14 cellular contexts compared by ENCODE assay signal in the genomic region with DNA sequence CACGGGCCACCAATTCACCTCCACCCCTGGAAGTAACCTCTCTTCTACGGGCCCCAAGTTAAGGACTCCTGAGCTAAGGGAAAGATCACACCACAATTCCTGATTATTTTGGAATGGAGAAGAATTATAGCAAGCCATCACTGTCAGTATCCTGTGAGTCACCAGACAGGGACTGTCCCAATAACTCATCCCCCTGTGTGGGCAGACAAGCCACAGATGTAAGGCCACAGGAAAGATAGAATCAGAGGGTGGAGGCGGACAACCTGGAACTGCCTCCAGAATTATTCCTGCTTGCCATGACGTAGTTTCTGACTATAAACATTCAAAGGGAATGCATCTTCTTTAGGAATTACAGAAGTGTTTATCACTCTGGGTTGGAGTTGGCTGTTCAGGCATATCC. TPM values are rescaled to one million over a fixed set of nuclear protein-coding genes. Genes with fewer than 3 reads are reported as not detected.
DNase-seq lines count a peak whose midpoint lies in the region; ATAC-seq lines count a peak whose summit lies in the region.
"Had no signal": no experiment of that assay in that cellular context is flagged by ENCODE, and none has a peak within 500 bp of the region (broad histone marks: within the 10 kb centered on the region; RNA-seq: fewer than 3 reads in every experiment).

No MANE protein-coding gene starts in this region.

- no peak overlapping the region for H2BK12ac ChIP-seq in mesenchymal stem cell (ENCODE audit: low read length in 2 of 2)

- H3K9ac ChIP-seq in mesenchymal stem cell (ENCODE audit: low read length): no peak overlapping the region

- no peak overlapping the region for H3K23ac ChIP-seq in mesenchymal stem cell (ENCODE audit: low read length in 2 of 2)

- no peak overlapping the region for H2AFZ ChIP-seq in mesenchymal stem cell (ENCODE audit: low read depth, low read length)

- no peak overlapping the region for H2BK15ac ChIP-seq in mesenchymal stem cell (ENCODE audit: low read depth, poor library complexity, severe bottlenecking)

- H2BK120ac ChIP-seq in mesenchymal stem cell (ENCODE audit: low read depth, low read length): no peak overlapping the region

- H4K91ac ChIP-seq in mesenchymal stem cell (ENCODE audit: low read length): no peak overlapping the region

- intact Hi-C loops in activated T-helper 1 cell treated with anti-CD3 and anti-CD28 coated beads, Interleukin-12 subunit alpha, Interleukin-12 subunit beta, Interleukin-2, Interleukin-4 antibody, amounts not matched to agents 30 ng/mL and 10 ng/mL and 1 ng/mL, durations not matched to agents 14 hours and 24 hours and 36 hours (cut with micrococcal nuclease): no loop called here

- no peak overlapping the region for H3K14ac ChIP-seq in mesenchymal stem cell (ENCODE audit: low read length in 2 of 2)

- H3K9me3 Mint-ChIP-seq in activated T-helper 1 cell treated with anti-CD3 and anti-CD28 coated beads, Interleukin-12 subunit alpha, Interleukin-12 subunit beta, Interleukin-2, Interleukin-4 antibody, amounts not matched to agents 30 ng/mL and 10 ng/mL and 1 ng/mL, durations not matched to agents 14 hours and 24 hours and 36 hours: no peaks in the 10 kb centered on the region
- H3K9me3 Mint-ChIP-seq: IgD-negative memory B cell had no signal

- no peaks in the 10 kb centered on the region for H3K36me3 ChIP-seq in mesenchymal stem cell (ENCODE audit: control insufficient read depth in 1 of 2, insufficient read depth in 2 of 2, low read depth in 1 of 2, low read length in 2 of 2)
- H3K36me3 ChIP-seq: adrenal gland had no signal

- H3K79me1 ChIP-seq in mesenchymal stem cell (replicated peaks; ENCODE audit: low read length, poor library complexity, severe bottlenecking): no peaks in the 10 kb centered on the region

- H3K27me3 Mint-ChIP-seq in activated T-helper 1 cell treated with anti-CD3 and anti-CD28 coated beads, Interleukin-12 subunit alpha, Interleukin-12 subunit beta, Interleukin-2, Interleukin-4 antibody, amounts not matched to agents 30 ng/mL and 10 ng/mL and 1 ng/mL, durations not matched to agents 14 hours and 24 hours and 36 hours (ENCODE audit: insufficient read depth): peaks cover 18% of the 10 kb centered on the region

- H3K4me3 ChIP-seq in mesenchymal stem cell (ENCODE audit: insufficient read depth in 1 of 2, low read depth in 1 of 2, low read length in 2 of 2): no peak overlapping the region
- H3K4me3 ChIP-seq: adrenal gland had no signal

- no peak overlapping the region for H3K4ac ChIP-seq in mesenchymal stem cell (ENCODE audit: low read depth in 1 of 2, low read length in 2 of 2)

- no peak overlapping the region for H3K4me3 Mint-ChIP-seq in activated T-helper 1 cell treated with anti-CD3 and anti-CD28 coated beads, Interleukin-12 subunit alpha, Interleukin-12 subunit beta, Interleukin-2, Interleukin-4 antibody, amounts not matched to agents 30 ng/mL and 10 ng/mL and 1 ng/mL, durations not matched to agents 14 hours and 24 hours and 36 hours
- H3K4me3 Mint-ChIP-seq: CD4-positive, CD25-positive, alpha-beta regulatory T cell; IgD-negative memory B cell had no signal

- H3K4me2 ChIP-seq in mesenchymal stem cell (ENCODE audit: low read length, poor library complexity, severe bottlenecking): no peak overlapping the region

- H2AK5ac ChIP-seq in mesenchymal stem cell (ENCODE audit: low read length, severe bottlenecking): no peak overlapping the region

- peaks cover 16% of the 10 kb centered on the region for H3K4me1 Mint-ChIP-seq in activated T-helper 1 cell treated with anti-CD3 and anti-CD28 coated beads, Interleukin-12 subunit alpha, Interleukin-12 subunit beta, Interleukin-2, Interleukin-4 antibody, amounts not matched to agents 30 ng/mL and 10 ng/mL and 1 ng/mL, durations not matched to agents 14 hours and 24 hours and 36 hours (ENCODE audit: low read depth)

- ATAC-seq in HG02840 (IDR thresholded peaks at IDR 0.05; ENCODE audit: low FRiP score, unreplicated experiment): no peak
- ATAC-seq: left cardiac atrium, Panc1 had no signal

- H3K4me1 ChIP-seq in mesenchymal stem cell (ENCODE audit: control insufficient read depth, insufficient read depth, low read depth, low read length): no peaks in the 10 kb centered on the region

- DNase-seq in AG20443 (ENCODE audit: low spot score) (peak; percentile 52), EH (ENCODE audit: low read depth) (peak; percentile 65), mesenchymal stem cell (peak; percentile 18), GOT3 (lab: John Stamatoyannopoulos, UW) (no peak), NCI-H1048 (lab: John Stamatoyannopoulos, UW) (no peak)
- DNase-seq in activated T-helper 1 cell treated with anti-CD3 and anti-CD28 coated beads, Interleukin-12 subunit alpha, Interleukin-12 subunit beta, Interleukin-2, Interleukin-4 antibody, amounts not matched to agents 30 ng/mL and 10 ng/mL and 1 ng/mL, durations not matched to agents 14 hours and 24 hours and 36 hours (ENCODE audit: low spot score): no peak
- DNase-seq: CD4-positive, CD25-positive, alpha-beta regulatory T cell; left cardiac atrium; NCI-H1417 treated with DMSO at 0.1 percent for 48 hours; NCI-H524 treated with DMSO at 0.1 percent for 48 hours had no signal

- H3K9me3 ChIP-seq in mesenchymal stem cell (ENCODE audit: control insufficient read depth, low read length): no peaks in the 10 kb centered on the region
- H3K9me3 ChIP-seq: adrenal gland had no signal

- H3K36me3 Mint-ChIP-seq in activated T-helper 1 cell treated with anti-CD3 and anti-CD28 coated beads, Interleukin-12 subunit alpha, Interleukin-12 subunit beta, Interleukin-2, Interleukin-4 antibody, amounts not matched to agents 30 ng/mL and 10 ng/mL and 1 ng/mL, durations not matched to agents 14 hours and 24 hours and 36 hours (ENCODE audit: low read depth): no peaks in the 10 kb centered on the region
- H3K36me3 Mint-ChIP-seq: CD4-positive, CD25-positive, alpha-beta regulatory T cell had no signal

- H4K8ac ChIP-seq in mesenchymal stem cell (ENCODE audit: low read length): no peak overlapping the region

- no peak overlapping the region for H2BK5ac ChIP-seq in mesenchymal stem cell (ENCODE audit: low read depth, low read length, poor library complexity, severe bottlenecking)

- WGBS in mesenchymal stem cell: 50% methylated on average over 1 of the region's 4 CpGs

- no peak overlapping the region for H3K27ac ChIP-seq in mesenchymal stem cell (ENCODE audit: low read length, poor library complexity, severe bottlenecking)
- H3K27ac ChIP-seq: adrenal gland had no signal

- H3K27ac Mint-ChIP-seq in activated T-helper 1 cell treated with anti-CD3 and anti-CD28 coated beads, Interleukin-12 subunit alpha, Interleukin-12 subunit beta, Interleukin-2, Interleukin-4 antibody, amounts not matched to agents 30 ng/mL and 10 ng/mL and 1 ng/mL, durations not matched to agents 14 hours and 24 hours and 36 hours: peak overlapping the region; percentile 20
- H3K27ac Mint-ChIP-seq: IgD-negative memory B cell had no signal

- H3K18ac ChIP-seq in mesenchymal stem cell (ENCODE audit: low read depth in 1 of 2, low read length in 2 of 2): no peak overlapping the region

- peaks cover 0 to 4% of the 10 kb centered on the region in 2 experiments for H3K27me3 ChIP-seq in mesenchymal stem cell (ENCODE audit: control insufficient read depth in 1 of 2, insufficient read depth in 1 of 2, low read length in 2 of 2)
- H3K27me3 ChIP-seq: adrenal gland had no signal

RNA-seq across cellular contexts. Expression of a gene that starts 5.8 kb away (rescaled TPM):
- 12.1 and 13.2 TPM in 2 replicates for total RNA-seq in activated T-helper 1 cell treated with anti-CD3 and anti-CD28 coated beads, Interleukin-12 subunit alpha, Interleukin-12 subunit beta, Interleukin-2, Interleukin-4 antibody, amounts not matched to agents 30 ng/mL and 10 ng/mL and 1 ng/mL, durations not matched to agents 14 hours and 24 hours and 36 hours
- 5.0 TPM for polyA plus RNA-seq in mesenchymal stem cell (2013, experiment 1 of 2)
- polyA plus RNA-seq in mesenchymal stem cell (2013, experiment 2 of 2): 5.5 TPM

RNA-seq across cellular contexts. Expression of a gene that starts 45.2 kb away (rescaled TPM):
- total RNA-seq in activated T-helper 1 cell treated with anti-CD3 and anti-CD28 coated beads, Interleukin-12 subunit alpha, Interleukin-12 subunit beta, Interleukin-2, Interleukin-4 antibody, amounts not matched to agents 30 ng/mL and 10 ng/mL and 1 ng/mL, durations not matched to agents 14 hours and 24 hours and 36 hours: 0.57 and 1.0 TPM in 2 replicates
- 51.4 TPM for polyA plus RNA-seq in mesenchymal stem cell (2013, experiment 1 of 2)
- 53.0 TPM for polyA plus RNA-seq in mesenchymal stem cell (2013, experiment 2 of 2)
- total RNA-seq: CD4-positive, CD25-positive, alpha-beta regulatory T cell had no signal
- polyA plus RNA-seq: CD4-positive, CD25-positive, alpha-beta regulatory T cell; IgD-negative memory B cell had no signal

Comparison
In these comparisons a context has a peak if more than half of its experiments do, and no peak if none do; other contexts are left out.
1. DNase-seq: peak in AG20443 (single experiment), EH (single experiment) and mesenchymal stem cell (single experiment); none in activated T-helper 1 cell treated with anti-CD3 and anti-CD28 coated beads, Interleukin-12 subunit alpha, Interleukin-12 subunit beta, Interleukin-2, Interleukin-4 antibody, amounts not matched to agents 30 ng/mL and 10 ng/mL and 1 ng/mL, durations not matched to agents 14 hours and 24 hours and 36 hours (single experiment), GOT3 (single experiment) and NCI-H1048 (single experiment).